8 cellular contexts compared by ENCODE assay signal in the genomic region with DNA sequence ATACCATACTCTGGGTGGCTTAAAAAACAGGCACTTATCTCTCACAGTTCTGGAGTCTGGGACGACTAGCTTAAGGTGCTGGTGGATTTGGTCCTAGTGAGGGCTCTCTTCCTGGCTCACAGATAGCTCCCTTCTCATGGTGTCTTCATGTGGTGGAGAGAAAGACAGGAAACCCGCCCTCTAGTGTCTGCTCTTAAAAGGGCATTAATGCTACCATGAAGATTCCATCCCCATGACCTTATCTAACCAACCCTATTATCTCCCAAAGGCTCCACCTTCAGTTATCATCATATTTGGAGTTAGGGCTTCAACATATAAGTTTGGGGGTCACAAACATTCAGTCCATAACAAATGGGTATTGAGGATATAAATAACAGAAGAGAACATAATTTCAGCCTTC.
A peak's percentile ranks its signal among the peaks of the same experiment; 100 is the strongest.
DNase-seq lines count a peak whose midpoint lies in the region; ATAC-seq and TF ChIP-seq lines count a peak whose summit lies in the region.

No MANE protein-coding gene starts in this region.

- no peaks in the 10 kb centered on the region for H4K20me1 ChIP-seq in Loucy (ENCODE audit: insufficient read depth, low read length, poor library complexity, severe bottlenecking)

- DNase-seq in endothelial cell (ENCODE audit: low spot score) (peak; percentile 18), upper lobe of right lung (no peak), middle frontal gyrus (ENCODE audit: extremely low spot score, low spot score) (no peak)
- DNase-seq in activated CD4-positive, alpha-beta T cell treated with anti-CD3 and anti-CD28 coated beads, Interleukin-2, amount 50 U/mL, for 48 hours: no peak

- H3K27ac Mint-ChIP-seq in endothelial cell (ENCODE audit: unreplicated experiment): no peak overlapping the region

- H3K36me3 ChIP-seq in Loucy (ENCODE audit: insufficient read depth, low read length) (no peaks in the 10 kb centered on the region), upper lobe of right lung (no peaks in the 10 kb centered on the region)

- no peaks in the 10 kb centered on the region for H3K36me3 Mint-ChIP-seq in endothelial cell (ENCODE audit: low read depth, unreplicated experiment)

- no peak overlapping the region for H3K9ac ChIP-seq in Loucy (ENCODE audit: low read depth, low read length, poor library complexity, severe bottlenecking)

- no peaks in the 10 kb centered on the region for H3K4me1 Mint-ChIP-seq in endothelial cell (ENCODE audit: unreplicated experiment)

- no peaks in the 10 kb centered on the region for H3F3A ChIP-seq in Loucy (ENCODE audit: low read depth)

- H3K4me1 ChIP-seq in Loucy (ENCODE audit: insufficient read depth, low read length, poor library complexity, severe bottlenecking) (no peaks in the 10 kb centered on the region), upper lobe of right lung (no peaks in the 10 kb centered on the region)

- no peaks in the 10 kb centered on the region for H3K79me2 ChIP-seq in Loucy (ENCODE audit: insufficient read depth, low read length)

- H3K9me3 ChIP-seq in Loucy (ENCODE audit: insufficient read depth, low read depth, low read length) (no peaks in the 10 kb centered on the region), upper lobe of right lung (no peaks in the 10 kb centered on the region)

- H3K9me2 ChIP-seq in Loucy (replicated peaks; ENCODE audit: low read depth, low read length): no peaks in the 10 kb centered on the region

- no peak overlapping the region for H3K4me2 ChIP-seq in Loucy (ENCODE audit: low read depth, low read length, poor library complexity, severe bottlenecking)

- H3K4me3 ChIP-seq in Loucy (ENCODE audit: low read length, poor library complexity, severe bottlenecking): no peak overlapping the region
- no peak overlapping the region for H3K4me3 ChIP-seq in upper lobe of right lung

- H3K4me3 Mint-ChIP-seq in endothelial cell (ENCODE audit: unreplicated experiment): no peak overlapping the region

- no peaks in the 10 kb centered on the region for H3K27me3 ChIP-seq in Loucy (ENCODE audit: insufficient read depth, low read length, poor library complexity, severe bottlenecking)
- no peaks in the 10 kb centered on the region for H3K27me3 ChIP-seq in upper lobe of right lung

- ATAC-seq in GM21367 (IDR thresholded peaks at IDR 0.05; ENCODE audit: unreplicated experiment): peak; percentile 84
- ATAC-seq in upper lobe of right lung: peak; percentile 50
- ATAC-seq in HG03045 (IDR thresholded peaks at IDR 0.05; ENCODE audit: unreplicated experiment): no peak

- H3K27me3 Mint-ChIP-seq in endothelial cell (ENCODE audit: unreplicated experiment): no peaks in the 10 kb centered on the region

- no peaks in the 10 kb centered on the region for H3K9me3 Mint-ChIP-seq in endothelial cell (ENCODE audit: unreplicated experiment)

- TF ChIP-seq CTCF in C4-2B (conservative IDR thresholded peaks at IDR 0.05) (peak; percentile 73), Loucy (conservative IDR thresholded peaks at IDR 0.05; ENCODE audit: low read length) (peak; percentile 51), endothelial cell (IDR thresholded peaks at IDR 0.05; ENCODE audit: unreplicated experiment) (peak; percentile 57), upper lobe of right lung (IDR thresholded peaks at IDR 0.05) (peak; percentile 40)

- no peak overlapping the region for H3K27ac ChIP-seq in C4-2B
- H3K27ac ChIP-seq in upper lobe of right lung: no peak overlapping the region

- no peak overlapping the region for H2AFZ ChIP-seq in Loucy (ENCODE audit: low read length)

- intact Hi-C loops in upper lobe of right lung (cut with DNase I): no loop called here
